In the genomic region with DNA sequence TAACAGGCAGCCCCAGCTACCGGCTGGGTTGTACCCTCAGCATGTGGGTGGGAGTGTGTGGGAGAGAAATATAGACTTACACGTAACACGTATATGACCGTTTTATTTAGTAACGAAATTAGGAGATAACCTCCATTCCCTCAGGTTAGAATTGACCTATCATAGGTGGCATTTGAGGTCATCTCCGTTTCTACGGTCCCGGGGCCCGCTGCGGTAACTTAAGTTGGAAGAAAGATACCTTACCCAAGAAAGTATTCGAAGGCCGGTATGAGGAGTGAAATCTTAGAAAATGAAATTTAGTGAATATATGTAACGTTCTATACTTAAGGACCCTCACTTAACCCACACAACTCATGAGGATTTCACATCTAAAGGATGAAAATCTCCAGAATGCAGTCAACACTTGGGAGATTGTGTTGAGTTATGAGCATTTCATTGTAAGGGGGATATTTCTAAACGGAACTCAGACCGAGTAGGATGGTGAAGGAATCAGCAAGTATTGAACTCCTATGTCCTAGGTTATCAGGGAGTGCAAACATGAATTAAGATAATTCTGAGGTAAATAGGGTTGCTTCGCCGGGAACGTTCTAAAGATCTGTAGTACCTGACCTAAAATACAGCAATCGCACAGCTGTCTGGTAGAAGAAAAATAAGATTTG, we compare ENCODE assay signal across 8 cellular contexts. TPM values are rescaled to one million over a fixed set of nuclear protein-coding genes. Genes with fewer than 3 reads are reported as not detected.
A peak's percentile ranks its signal among the peaks of the same experiment; 100 is the strongest.
DNase-seq lines count a peak whose midpoint lies in the region; ATAC-seq and TF ChIP-seq lines count a peak whose summit lies in the region.

No MANE protein-coding gene starts in this region.

- H3K4me1 ChIP-seq in KMS-11 (ENCODE audit: low read depth, poor library complexity, severe bottlenecking) (peaks cover 61% of the 10 kb centered on the region), ascending aorta (peaks cover 6 to 16% of the 10 kb centered on the region in 2 donors), liver (ENCODE audit: control insufficient read depth in 4 of 4, insufficient read depth in 4 of 4, low read length in 3 of 4) (peaks cover 2 to 9% (median 6%) of the 10 kb centered on the region in 4 donors), testis (no peaks in the 10 kb centered on the region)

- TF ChIP-seq RAD21 in liver (IDR thresholded peaks at IDR 0.05) = peak in 1 of 2 donors; percentile 5

- H4K20me1 ChIP-seq in KMS-11 (ENCODE audit: insufficient read depth) = no peaks in the 10 kb centered on the region

- ATAC-seq in GM21447 (IDR thresholded peaks at IDR 0.05; ENCODE audit: unreplicated experiment) (peak; percentile 28), HG03432 (IDR thresholded peaks at IDR 0.05; ENCODE audit: unreplicated experiment) (no peak)

- H3K9ac ChIP-seq in KMS-11 = peak overlapping the region; percentile 98
- H3K9ac ChIP-seq in liver (ENCODE audit: low read depth in 1 of 2, low read length in 2 of 2) = peak overlapping the region; percentile 93 to 99

- POLR2A ChIA-PET in GM10248 (lab: Yijun Ruan, JAX) = interaction anchor here (0.9 to 2.6 kb wide), 4 partner anchors 12 to 46 kb away, joined by 3 to 49 read pairs (median 8); a partner anchor contains a TSS

- peaks cover 10% of the 10 kb centered on the region; the same call in 1 of the 2 replicates for H3K36me3 ChIP-seq in KMS-11 (ENCODE audit: insufficient read depth)
- H3K36me3 ChIP-seq in ascending aorta = no peaks in the 10 kb centered on the region
- H3K36me3 ChIP-seq in liver (ENCODE audit: control insufficient read depth in 4 of 4, insufficient read depth in 3 of 4, low read depth in 1 of 4, low read length in 3 of 4) = no peaks in the 10 kb centered on the region
- no peaks in the 10 kb centered on the region for H3K36me3 ChIP-seq in testis (ENCODE audit: low read depth, missing control alignments)

- peak overlapping the region; percentile 57 for H3K4me3 ChIP-seq in KMS-11 (IDR thresholded peaks at IDR 0.05; ENCODE audit: insufficient read depth, low read depth, low read length)
- peak overlapping the region; percentile 76 to 86 for H3K4me3 ChIP-seq in ascending aorta
- H3K4me3 ChIP-seq in liver (ENCODE audit: low read depth in 1 of 3, low read length in 3 of 3) = peak overlapping the region; percentile 56 to 96 (median 89)
- H3K4me3 ChIP-seq in testis = peak overlapping the region; percentile 68 to 85

- intact Hi-C loops in ascending aorta (cut with DNase I) (loop anchor here (1.0 to 10.0 kb wide), 5 partner anchors 41 to 525 kb away; a partner anchor contains a TSS), testis (cut with DNase I; ENCODE audit: low total_unique reads) (loop anchor here (5.0 kb wide), 1 partner anchor 42 kb away; a partner anchor contains a TSS)

- DNase-seq in GM10248 (ENCODE audit: extremely low spot score) (peak; percentile 25), ascending aorta (ENCODE audit: low spot score in 2 of 2) (no peak), testis (no peak), islet precursor cell (no peak)

- no peaks in the 10 kb centered on the region for H3K27me3 ChIP-seq in KMS-11 (ENCODE audit: insufficient read depth, low read depth)
- no peaks in the 10 kb centered on the region for H3K27me3 ChIP-seq in ascending aorta
- H3K27me3 ChIP-seq in liver (ENCODE audit: control insufficient read depth in 4 of 4, insufficient read depth in 4 of 4, low read length in 3 of 4) = no peaks in the 10 kb centered on the region
- H3K27me3 ChIP-seq in testis = no peaks in the 10 kb centered on the region

- peak overlapping the region; percentile 91 for H3K4me2 ChIP-seq in KMS-11

- peak overlapping the region; percentile 100 for H3K27ac ChIP-seq in KMS-11
- peak overlapping the region; percentile 96 to 98 for H3K27ac ChIP-seq in ascending aorta
- H3K27ac ChIP-seq in liver (ENCODE audit: low read depth in 1 of 2, low read length in 2 of 2) = peak overlapping the region; percentile 97 to 99
- H3K27ac ChIP-seq in testis = peak overlapping the region; percentile 98

- 3% methylated on average over 19 of the region's 19 CpGs for WGBS in liver
- WGBS in testis, 2 donors = 6 to 8% methylated on average over 18 to 19 of the region's 19 CpGs

- peak overlapping the region; percentile 50; the same call in 1 of the 2 replicates for H2AFZ ChIP-seq in KMS-11 (ENCODE audit: low read depth)

- TF ChIP-seq CTCF in GM10248 (IDR thresholded peaks at IDR 0.05; ENCODE audit: control extremely low read depth, extremely low read depth, low read depth, missing control alignments) (no peak), KMS-11 (conservative IDR thresholded peaks at IDR 0.05; ENCODE audit: low read depth, low read length) (no peak), ascending aorta (IDR thresholded peaks at IDR 0.05) (no peak), liver (IDR thresholded peaks at IDR 0.05; ENCODE audit: low read depth, low read length, missing input control) (no peak), testis (IDR thresholded peaks at IDR 0.05) (no peak)

- no peak for TF ChIP-seq POLR2A in testis (IDR thresholded peaks at IDR 0.05)

- peaks cover 89% of the 10 kb centered on the region for H3K79me2 ChIP-seq in KMS-11 (ENCODE audit: insufficient read depth, low read depth)

- CTCF ChIA-PET in GM10248 (lab: Yijun Ruan, JAX) = interaction anchor here (0.8 to 2.8 kb wide), 2 partner anchors 42 to 230 kb away, joined by 3 to 13 read pairs; a partner anchor contains a TSS

- H3K9me3 ChIP-seq in ascending aorta (no peaks in the 10 kb centered on the region), liver (ENCODE audit: control insufficient read depth in 4 of 4, low read length in 3 of 4) (no peaks in the 10 kb centered on the region), testis (no peaks in the 10 kb centered on the region)

TF ChIP-seq in liver, 16 proteins besides CTCF, POLR2A, EP300 and RAD21:
- TF ChIP-seq NR2F2 (IDR thresholded peaks at IDR 0.05) (peak; percentile 12), GABPA (IDR thresholded peaks at IDR 0.05 in 1 of 2, conservative IDR thresholded peaks at IDR 0.05 in 1 of 2) (no peak), RXRA (IDR thresholded peaks at IDR 0.05) (peak; percentile 8 to 19)

RNA-seq across cellular contexts. Expression of a gene that starts 0.9 kb away (rescaled TPM):
- 10.4 TPM for total RNA-seq in ascending aorta
- total RNA-seq in liver = 10 to 100 TPM; 31.5 to 70.5 TPM
- polyA plus RNA-seq in liver = 10 to 100 TPM; 39.3 to 83.2 TPM
- total RNA-seq in testis = 10 to 100 TPM in 1 of 2 donors, 1 to 10 TPM in 1; 8.4 to 10.3 TPM
- polyA plus RNA-seq in testis (ENCODE audit: insufficient read depth, low read depth, low replicate concordance) = 19.4 TPM

RNA-seq across cellular contexts. Expression of a gene that starts 42.3 kb away (rescaled TPM):
- total RNA-seq in ascending aorta (379 TPM), liver (100 to 1,000 TPM; 166 to 231 TPM), testis (100 to 1,000 TPM; 357 to 363 TPM)
- polyA plus RNA-seq in liver (100 to 1,000 TPM; 133 to 134 TPM), testis (ENCODE audit: insufficient read depth, low read depth, low replicate concordance) (286 TPM)
